In genomic region chr7:1408466-1408865, GRCh38 we compare ENCODE assay signal across 20 cellular contexts. TPM values are rescaled to one million over a fixed set of nuclear protein-coding genes. Genes with fewer than 3 reads are reported as not detected.
DNase-seq lines count a peak whose midpoint lies in the region; ATAC-seq, FAIRE-seq and TF ChIP-seq lines count a peak whose summit lies in the region.
"Had no signal": no experiment of that assay in that cellular context is flagged by ENCODE, and none has a peak within 500 bp of the region (broad histone marks: within the 10 kb centered on the region; RNA-seq: fewer than 3 reads in every experiment).

No MANE protein-coding gene starts in this region.

- TF ChIP-seq EP300 in HepG2 (IDR thresholded peaks at IDR 0.05; ENCODE audit: low read depth in 2 of 2, low read length in 2 of 2) (no peak), HepG2 (CRISPR knock-in tag; IDR thresholded peaks at IDR 0.05; ENCODE audit: borderline replicate concordance) (no peak)

- DNase-seq in HepG2 (ENCODE audit: low spot score) (no peak), right lobe of liver (no peak), glutamatergic neuron (no peak), NCI-H1048 (lab: John Stamatoyannopoulos, UW) (no peak), T1000 (lab: John Stamatoyannopoulos, UW) (no peak), NCI-H146 treated with DMSO at 0.1 percent for 48 hours (lab: John Stamatoyannopoulos, UW; ENCODE audit: unreplicated experiment) (no peak)
- DNase-seq: C1 segment of cervical spinal cord; CD4-positive, CD25-positive, alpha-beta regulatory T cell; CD8-positive, alpha-beta memory T cell; DMS 273 treated with DMSO at 0.1 percent for 48 hours; DND-41; EL; KG1 had no signal

- H3K4me3 ChIP-seq in HepG2 (replicated peaks in 1 of 3; ENCODE audit: insufficient read depth in 1 of 3, low read depth in 2 of 3, low read length in 3 of 3) = no peak overlapping the region
- no peak overlapping the region for H3K4me3 ChIP-seq in right lobe of liver
- H3K4me3 ChIP-seq: GM12878, HAP-1 had no signal

- no peak for ATAC-seq in HepG2
- ATAC-seq in right lobe of liver = no peak
- ATAC-seq: GM12878 had no signal

- H3K9ac ChIP-seq in HepG2 (ENCODE audit: insufficient read depth, low read depth, low read length) = no peak overlapping the region

- WGBS in HepG2 (ENCODE audit: low lambda C conversion rate) = 5% methylated on average over 4 of the region's 8 CpGs
- 44% methylated on average over 2 of the region's 8 CpGs for WGBS in right lobe of liver (ENCODE audit: insufficient coverage, low coverage, low lambda C conversion rate, missing lambda C conversion rate)

- BruUV-seq in HepG2 (replicated peaks; lab: Mats Ljungman, UMichigan) = no TSS peak

- no peaks in the 10 kb centered on the region for H3K36me3 Mint-ChIP-seq in brain
- H3K36me3 Mint-ChIP-seq in glutamatergic neuron (ENCODE audit: unreplicated experiment) = no peaks in the 10 kb centered on the region
- H3K36me3 Mint-ChIP-seq: CD4-positive, CD25-positive, alpha-beta regulatory T cell; CD8-positive, alpha-beta memory T cell; IgD-negative memory B cell had no signal

- H3K79me2 ChIP-seq in HepG2 (ENCODE audit: insufficient read depth, low read length) = no peaks in the 10 kb centered on the region

- FAIRE-seq in HepG2 (lab: Jason Lieb, UNC) = no peak
- FAIRE-seq: GM12878, GM19239 had no signal

- peaks cover 36% of the 10 kb centered on the region for H3K27me3 Mint-ChIP-seq in brain
- peaks cover 8% of the 10 kb centered on the region for H3K27me3 Mint-ChIP-seq in glutamatergic neuron (ENCODE audit: unreplicated experiment)

- H4K20me1 ChIP-seq in HepG2 (ENCODE audit: insufficient read depth, low read length) = no peaks in the 10 kb centered on the region

- in situ Hi-C loops in HepG2 (cut with HindIII; ENCODE audit: extremely low pct_ligation_motif_present, low pct_unique_long_range_greater_than_20kb) = no loop called here

- H2AFZ ChIP-seq in HepG2 (ENCODE audit: low read length) = no peak overlapping the region

- no peaks in the 10 kb centered on the region for H3K4me1 ChIP-seq in HepG2 (ENCODE audit: insufficient read depth, low read length)
- H3K4me1 ChIP-seq in right lobe of liver = no peaks in the 10 kb centered on the region

- H3K27ac ChIP-seq in HepG2 (ENCODE audit: extremely low read length, insufficient read depth, low read length) = no peak overlapping the region
- no peak overlapping the region for H3K27ac ChIP-seq in right lobe of liver
- H3K27ac ChIP-seq: 22Rv1, HL-60 had no signal

- H3K9me3 Mint-ChIP-seq in brain (peaks cover 0 to 10% (median 2%) of the 10 kb centered on the region in 5 experiments), glutamatergic neuron (ENCODE audit: unreplicated experiment) (peaks cover 5% of the 10 kb centered on the region)
- H3K9me3 Mint-ChIP-seq: CD8-positive, alpha-beta memory T cell had no signal

- TF ChIP-seq CTCF in HepG2 (CRISPR knock-in tag; IDR thresholded peaks at IDR 0.05) = no peak
- TF ChIP-seq CTCF in right lobe of liver (IDR thresholded peaks at IDR 0.05) = no peak
- no peak for TF ChIP-seq CTCF in brain (conservative IDR thresholded peaks at IDR 0.05)
- no peak for TF ChIP-seq CTCF in glutamatergic neuron (IDR thresholded peaks at IDR 0.05; ENCODE audit: partially characterized antibody, unreplicated experiment)

- H3K4me2 ChIP-seq in HepG2 (ENCODE audit: low read depth, low read length) = no peak overlapping the region

- peaks cover 15 to 61% of the 10 kb centered on the region in 2 experiments for H3K27me3 ChIP-seq in HepG2 (ENCODE audit: control insufficient read depth in 1 of 2, insufficient read depth in 2 of 2, low read length in 2 of 2)
- peaks cover 0 to 11% of the 10 kb centered on the region in 2 donors for H3K27me3 ChIP-seq in right lobe of liver

- POLR2A ChIA-PET in HepG2 (lab: Yijun Ruan, JAX) = no interaction called here

- H3K27ac Mint-ChIP-seq in brain = peak overlapping the region in 3 of 5 experiments; percentile 15 to 65 (median 32)
- no peak overlapping the region for H3K27ac Mint-ChIP-seq in glutamatergic neuron (ENCODE audit: unreplicated experiment)
- H3K27ac Mint-ChIP-seq: CD4-positive, CD25-positive, alpha-beta regulatory T cell; IgD-negative memory B cell had no signal

- TF ChIP-seq RAD21 in HepG2 (CRISPR knock-in tag; IDR thresholded peaks at IDR 0.05) = no peak

- CTCF ChIA-PET in HepG2 (lab: Yijun Ruan, JAX; ENCODE audit: low intra/inter-chr PET ratio, low total read pairs) = no interaction called here

- intact Hi-C loops in HepG2 (cut with micrococcal nuclease; ENCODE audit: unreplicated experiment) (no loop called here), right lobe of liver (cut with DNase I) (loop anchor here in 1 of 2 donors (10.0 kb wide), 1 partner anchor 194 kb away; no protein-coding TSS in a partner anchor)

- H3K9me3 ChIP-seq in HepG2 (ENCODE audit: low read length) = no peaks in the 10 kb centered on the region
- no peaks in the 10 kb centered on the region for H3K9me3 ChIP-seq in right lobe of liver
- H3K9me3 ChIP-seq: HAP-1 had no signal

- H3K4me1 Mint-ChIP-seq in brain = peaks cover 42% of the 10 kb centered on the region
- peaks cover 14% of the 10 kb centered on the region for H3K4me1 Mint-ChIP-seq in glutamatergic neuron (ENCODE audit: low read depth, unreplicated experiment)

- peak overlapping the region in 1 of 5 experiments; percentile 44 for H3K4me3 Mint-ChIP-seq in brain
- H3K4me3 Mint-ChIP-seq in glutamatergic neuron (ENCODE audit: unreplicated experiment) = peak overlapping the region; percentile 38
- H3K4me3 Mint-ChIP-seq: CD4-positive, CD25-positive, alpha-beta regulatory T cell; CD8-positive, alpha-beta memory T cell; IgD-negative memory B cell had no signal

- no peak for TF ChIP-seq POLR2A in HepG2 (IDR thresholded peaks at IDR 0.05; ENCODE audit: insufficient read depth in 1 of 2, low read depth in 2 of 2, low read length in 2 of 2)
- no peak for TF ChIP-seq POLR2A in right lobe of liver (IDR thresholded peaks at IDR 0.05)

- no peaks in the 10 kb centered on the region for H3K36me3 ChIP-seq in HepG2 (replicated peaks in 1 of 2; ENCODE audit: control insufficient read depth in 1 of 2, insufficient read depth in 2 of 2, low read length in 2 of 2)
- H3K36me3 ChIP-seq in right lobe of liver = no peaks in the 10 kb centered on the region
- H3K36me3 ChIP-seq: HAP-1 had no signal

TF ChIP-seq in HepG2, 621 proteins besides CTCF, POLR2A, EP300 and RAD21:
- TF ChIP-seq HOXA5 (CRISPR knock-in tag; IDR thresholded peaks at IDR 0.05) = no peak
- peak; percentile 93 for TF ChIP-seq ZNF768 (CRISPR knock-in tag; IDR thresholded peaks at IDR 0.05)

RNA-seq across cellular contexts. Expression of gene MICALL2, which starts 50.8 kb away (rescaled TPM):
- total RNA-seq in HepG2 (2016; rRNA removed; fragmentation: Illumina TruSeq; extraction: Trizol) (1.8 and 5.8 TPM in 2 replicates), right lobe of liver (10 to 100 TPM in 5 of 6 experiments, 1 to 10 TPM in 1; 8.2 to 23.8 (median 13.6) TPM), glutamatergic neuron (ENCODE audit: unreplicated experiment) (28.0 TPM)
- total RNA-seq in HepG2 (2016; cell fraction: cytosol; rRNA removed; fragmentation: Illumina TruSeq; extraction: Trizol; ENCODE audit: low read depth) = 5.5 and 6.3 TPM in 2 replicates
- total RNA-seq in HepG2 (2016; cell fraction: insoluble cytoplasmic fraction; rRNA removed; fragmentation: Illumina TruSeq; extraction: Trizol) = 2.1 and 6.3 TPM in 2 replicates
- 2.9 and 3.0 TPM in 2 replicates for total RNA-seq in HepG2 (2016; cell fraction: membrane; rRNA removed; fragmentation: Illumina TruSeq; extraction: Trizol)
- 7.9 and 10.2 TPM in 2 replicates for total RNA-seq in HepG2 (2016; cell fraction: nucleus; rRNA removed; fragmentation: Illumina TruSeq; extraction: Trizol)
- polyA plus RNA-seq in HepG2 (2011; rRNA removed) (12.4 and 15.0 TPM in 2 replicates), brain (ENCODE audit: insufficient read depth, low read depth, low replicate concordance) (5.1 TPM)
- polyA plus RNA-seq in HepG2 (2011; cell fraction: cytosol; rRNA removed) = 2.3 and 4.4 TPM in 2 replicates
- polyA plus RNA-seq in HepG2 (2011; cell fraction: nucleus; rRNA removed) = 231 and 294 TPM in 2 replicates
- 5.9 and 10.1 TPM in 2 replicates for polyA plus RNA-seq in HepG2 (2012)
- polyA plus RNA-seq in HepG2 (2016; cell fraction: cytosol; fragmentation: Illumina TruSeq; extraction: Trizol; ENCODE audit: low read depth) = 1.1 and 1.7 TPM in 2 replicates
- 1.9 and 2.3 TPM in 2 replicates for polyA plus RNA-seq in HepG2 (2016; cell fraction: insoluble cytoplasmic fraction; fragmentation: Illumina TruSeq; extraction: Trizol; ENCODE audit: low read depth)
- polyA plus RNA-seq in HepG2 (2016; cell fraction: membrane; fragmentation: Illumina TruSeq; extraction: Trizol; ENCODE audit: low read depth) = 1.3 and 1.7 TPM in 2 replicates
- polyA plus RNA-seq in HepG2 (2016; cell fraction: nucleus; fragmentation: Illumina TruSeq; extraction: Trizol; ENCODE audit: insufficient read depth, low read depth) = 32.1 and 32.9 TPM in 2 replicates
- 17.6 and 22.4 TPM in 2 replicates for polyA minus RNA-seq in HepG2 (2011; rRNA and poly(A)+ RNA removed; ENCODE audit: low replicate concordance)
- 2.2 and 2.5 TPM in 2 replicates for polyA minus RNA-seq in HepG2 (2011; cell fraction: cytosol; rRNA and poly(A)+ RNA removed)
- 26.2 and 30.8 TPM in 2 replicates for polyA minus RNA-seq in HepG2 (2011; cell fraction: nucleus; rRNA and poly(A)+ RNA removed)
- polyA plus RNA-seq: IgD-negative memory B cell had no signal
